ENCODE assay signal across 12 cellular contexts in the genomic region with DNA sequence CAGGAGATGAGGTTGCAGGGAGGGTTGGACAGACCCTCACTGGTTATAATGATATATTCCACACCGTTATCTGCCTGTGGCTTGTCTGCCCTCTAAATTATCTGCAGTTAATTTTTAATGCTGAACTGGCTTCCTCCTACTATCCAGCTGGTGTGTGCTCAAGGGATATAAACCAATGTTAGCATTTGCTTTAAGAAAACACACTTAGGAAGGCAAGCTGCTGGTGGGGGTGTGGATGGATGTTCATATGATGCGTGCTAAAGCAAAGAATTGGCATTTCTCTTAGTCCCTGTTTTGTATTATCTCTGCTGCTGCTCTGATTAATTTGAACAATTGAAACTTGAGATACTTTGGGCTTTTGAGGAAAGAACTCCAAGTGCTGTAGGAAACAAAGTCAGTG.
DNase-seq lines count a peak whose midpoint lies in the region; ATAC-seq and TF ChIP-seq lines count a peak whose summit lies in the region.
"Had no signal": no experiment of that assay in that cellular context is flagged by ENCODE, and none has a peak within 500 bp of the region (broad histone marks: within the 10 kb centered on the region; RNA-seq: fewer than 3 reads in every experiment).

No MANE protein-coding gene starts in this region.

- no peaks in the 10 kb centered on the region for H3K27me3 Mint-ChIP-seq in CD8-positive, alpha-beta T cell (ENCODE audit: low read depth)
- H3K27me3 Mint-ChIP-seq: dendritic cell treated with granulocyte-macrophage colony-stimulating factor and Interleukin-4, amounts not matched to agents 40 ng/mL and 50 ng/mL, for 4 days had no signal

- no peaks in the 10 kb centered on the region for H3K4me1 ChIP-seq in mucosa of descending colon (ENCODE audit: low read depth)
- H3K4me1 ChIP-seq in CD8-positive, alpha-beta T cell (ENCODE audit: insufficient read depth, low read length): no peaks in the 10 kb centered on the region

- POLR2A ChIA-PET in CD8-positive, alpha-beta T cell (lab: Charles Lee): no interaction called here

- CTCF ChIA-PET in CD8-positive, alpha-beta T cell (lab: Charles Lee): interaction anchor here (0.8 kb wide), 1 partner anchor 125 kb away, joined by 3 read pairs; no protein-coding TSS in a partner anchor

- peak; percentile 89 for ATAC-seq in mucosa of descending colon
- ATAC-seq in GM18867 (IDR thresholded peaks at IDR 0.05; ENCODE audit: unreplicated experiment): no peak
- ATAC-seq in GM21529 (IDR thresholded peaks at IDR 0.05; ENCODE audit: unreplicated experiment): no peak
- no peak for ATAC-seq in HG03175 (IDR thresholded peaks at IDR 0.05; ENCODE audit: unreplicated experiment)
- no peak for ATAC-seq in CD8-positive, alpha-beta T cell

- no peak overlapping the region for H3K4me3 ChIP-seq in mucosa of descending colon
- H3K4me3 ChIP-seq in CD8-positive, alpha-beta T cell (ENCODE audit: low read depth, low read length): no peak overlapping the region

- H3K9me3 Mint-ChIP-seq in CD8-positive, alpha-beta T cell: no peaks in the 10 kb centered on the region
- H3K9me3 Mint-ChIP-seq: activated T-helper 1 cell treated with anti-CD3 and anti-CD28 coated beads, Interleukin-12 subunit alpha, Interleukin-12 subunit beta, Interleukin-2, Interleukin-4 antibody, amounts not matched to agents 30 ng/mL and 10 ng/mL and 1 ng/mL, durations not matched to agents 14 hours and 24 hours and 36 hours; dendritic cell treated with granulocyte-macrophage colony-stimulating factor and Interleukin-4, amounts not matched to agents 40 ng/mL and 50 ng/mL, for 4 days had no signal

- H3K27ac Mint-ChIP-seq in CD8-positive, alpha-beta T cell: no peak overlapping the region
- H3K27ac Mint-ChIP-seq: activated T-helper 1 cell treated with anti-CD3 and anti-CD28 coated beads, Interleukin-12 subunit alpha, Interleukin-12 subunit beta, Interleukin-2, Interleukin-4 antibody, amounts not matched to agents 30 ng/mL and 10 ng/mL and 1 ng/mL, durations not matched to agents 14 hours and 24 hours and 36 hours; dendritic cell treated with granulocyte-macrophage colony-stimulating factor and Interleukin-4, amounts not matched to agents 40 ng/mL and 50 ng/mL, for 4 days had no signal

- no peaks in the 10 kb centered on the region for H3K36me3 Mint-ChIP-seq in CD8-positive, alpha-beta T cell

- intact Hi-C loops in mucosa of descending colon (cut with DNase I, micrococcal nuclease): no loop called here
- intact Hi-C loops in CD8-positive, alpha-beta T cell (cut with DNase I, micrococcal nuclease): no loop called here

- no peak overlapping the region for H3K27ac ChIP-seq in CD8-positive, alpha-beta T cell (ENCODE audit: low read depth, low read length)

- TF ChIP-seq CTCF in mucosa of descending colon (IDR thresholded peaks at IDR 0.05): no peak
- no peak for TF ChIP-seq CTCF in CD8-positive, alpha-beta T cell (IDR thresholded peaks at IDR 0.05)

- no peak overlapping the region for H3K4me3 Mint-ChIP-seq in CD8-positive, alpha-beta T cell
- H3K4me3 Mint-ChIP-seq: activated T-helper 1 cell treated with anti-CD3 and anti-CD28 coated beads, Interleukin-12 subunit alpha, Interleukin-12 subunit beta, Interleukin-2, Interleukin-4 antibody, amounts not matched to agents 30 ng/mL and 10 ng/mL and 1 ng/mL, durations not matched to agents 14 hours and 24 hours and 36 hours; dendritic cell treated with granulocyte-macrophage colony-stimulating factor and Interleukin-4, amounts not matched to agents 40 ng/mL and 50 ng/mL, for 4 days had no signal

- no peaks in the 10 kb centered on the region for H3K9me3 ChIP-seq in mucosa of descending colon
- no peaks in the 10 kb centered on the region for H3K9me3 ChIP-seq in CD8-positive, alpha-beta T cell (ENCODE audit: low read length)

- no peaks in the 10 kb centered on the region for H3K4me1 Mint-ChIP-seq in CD8-positive, alpha-beta T cell (ENCODE audit: low read depth)

- H3K27me3 ChIP-seq in CD8-positive, alpha-beta T cell (ENCODE audit: insufficient read depth, low read length): no peaks in the 10 kb centered on the region

- DNase-seq in COR-L47 (lab: John Stamatoyannopoulos, UW): peak; percentile 18
- DNase-seq in NCI-H1436 treated with DMSO at 0.1 percent for 48 hours (lab: John Stamatoyannopoulos, UW): peak; percentile 50
- peak; percentile 82 for DNase-seq in SHP77 treated with DMSO at 0.1 percent for 48 hours (lab: John Stamatoyannopoulos, UW)
- DNase-seq in mucosa of descending colon: peak in 1 of 3 donors; percentile 53
- no peak for DNase-seq in CD8-positive, alpha-beta T cell
- DNase-seq: RPMI8226; stimulated activated CD4-positive, alpha-beta T cell treated with anti-CD3 and anti-CD28 coated beads, Interleukin-2, amount 100 ng/mL, for 24 hours had no signal

- H3K36me3 ChIP-seq in mucosa of descending colon (ENCODE audit: low read depth): no peaks in the 10 kb centered on the region
- no peaks in the 10 kb centered on the region for H3K36me3 ChIP-seq in CD8-positive, alpha-beta T cell (ENCODE audit: insufficient read depth, low read length)

Comparison
In these comparisons a context has a peak if more than half of its experiments do, and no peak if none do; other contexts are left out.
1. DNase-seq: peak in COR-L47 (single experiment), NCI-H1436 treated with DMSO at 0.1 percent for 48 hours (single experiment) and SHP77 treated with DMSO at 0.1 percent for 48 hours (single experiment); none in CD8-positive, alpha-beta T cell (0 of 7).